In the genomic region with DNA sequence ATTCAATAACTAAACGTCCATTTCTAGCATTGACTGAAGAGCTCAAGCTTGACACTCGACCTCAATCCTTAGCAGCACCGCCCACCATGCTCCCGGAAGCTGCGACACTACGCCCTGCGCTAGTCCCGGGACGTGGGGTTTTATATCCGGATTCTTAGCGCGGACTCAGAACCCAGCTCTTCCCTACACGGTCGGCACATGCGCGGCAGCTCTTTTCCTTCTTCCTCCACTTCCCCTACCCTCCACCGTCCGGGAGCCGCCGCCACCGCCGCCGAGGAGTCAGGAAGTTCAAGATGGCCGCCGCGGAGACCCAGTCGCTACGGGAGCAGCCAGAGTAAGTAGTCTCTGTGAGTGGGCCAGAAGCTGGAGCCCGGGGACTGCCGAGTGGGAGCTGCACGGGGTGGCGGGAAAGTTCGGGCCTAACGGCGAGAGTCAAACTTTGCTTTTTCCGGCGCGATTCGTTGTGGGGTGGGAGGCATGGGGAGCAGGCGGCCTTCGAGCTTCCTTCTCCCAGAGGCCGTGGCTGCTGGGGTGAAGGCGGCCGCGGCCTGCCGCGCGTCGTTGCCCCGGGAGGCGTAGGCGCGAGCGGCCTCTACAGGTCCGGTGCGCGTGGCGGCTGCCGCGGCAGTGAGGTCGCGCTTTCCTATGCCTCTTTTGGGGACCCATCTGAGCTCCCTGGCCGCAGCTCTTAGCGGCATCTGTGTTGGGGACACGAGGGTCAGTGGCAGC, we compare ENCODE assay signal across 9 cellular contexts. TPM values are rescaled to one million over a fixed set of nuclear protein-coding genes. Genes with fewer than 3 reads are reported as not detected.
DNase-seq lines count a peak whose midpoint lies in the region; ATAC-seq and TF ChIP-seq lines count a peak whose summit lies in the region.
"Had no signal": no experiment of that assay in that cellular context is flagged by ENCODE, and none has a peak within 500 bp of the region (broad histone marks: within the 10 kb centered on the region; RNA-seq: fewer than 3 reads in every experiment).

No MANE protein-coding gene starts in this region.

- H3K27ac ChIP-seq in caudate nucleus (ENCODE audit: low read depth, low read length) (peak overlapping the region; percentile 94), smooth muscle cell (ENCODE audit: low read depth) (peak overlapping the region; percentile 97)

- ATAC-seq in GM18873 (IDR thresholded peaks at IDR 0.05; ENCODE audit: low FRiP score, unreplicated experiment) (peak; percentile 46), HG03159 (IDR thresholded peaks at IDR 0.05; ENCODE audit: unreplicated experiment) (peak; percentile 58), activated B cell treated with CpG ODN at 0.5 μM for 24 hours (ENCODE audit: low read depth) (peak; percentile 66)

- no peak for TF ChIP-seq CTCF in activated B cell treated with CpG ODN at 0.5 μM for 24 hours (IDR thresholded peaks at IDR 0.05)
- peak; percentile 20 for TF ChIP-seq CTCF in smooth muscle cell (IDR thresholded peaks at IDR 0.05; ENCODE audit: borderline replicate concordance, insufficient read depth, poor library complexity, severe bottlenecking)

- peaks cover 69% of the 10 kb centered on the region for H3K4me1 Mint-ChIP-seq in activated B cell treated with CpG ODN at 0.5 μM for 24 hours
- H3K4me1 Mint-ChIP-seq in immature natural killer cell, result peaks cover 68 to 83% of the 10 kb centered on the region in 2 donors

- peaks cover 14% of the 10 kb centered on the region for H3F3A ChIP-seq in smooth muscle cell (ENCODE audit: low read depth)

- H4K20me1 ChIP-seq in smooth muscle cell (ENCODE audit: low read depth), result peaks cover 45% of the 10 kb centered on the region

- H3K9me3 Mint-ChIP-seq in activated B cell treated with CpG ODN at 0.5 μM for 24 hours (no peaks in the 10 kb centered on the region), immature natural killer cell (no peaks in the 10 kb centered on the region)

- peaks cover 28% of the 10 kb centered on the region for H3K36me3 Mint-ChIP-seq in activated B cell treated with CpG ODN at 0.5 μM for 24 hours (ENCODE audit: low read depth)
- H3K36me3 Mint-ChIP-seq in immature natural killer cell, result no peaks in the 10 kb centered on the region

- peak overlapping the region; percentile 99 for H3K27ac Mint-ChIP-seq in activated B cell treated with CpG ODN at 0.5 μM for 24 hours
- H3K27ac Mint-ChIP-seq in immature natural killer cell, result peak overlapping the region; percentile 95 to 99 (median 99)

- H3K36me3 ChIP-seq in smooth muscle cell (ENCODE audit: low read depth), result no peaks in the 10 kb centered on the region

- DNase-seq in AG08396 (ENCODE audit: low spot score) (peak; percentile 90), NCI-H2227 (lab: John Stamatoyannopoulos, UW; ENCODE audit: unreplicated experiment) (peak; percentile 97), activated B cell treated with CpG ODN at 0.5 μM for 24 hours (peak; percentile 80), caudate nucleus (lab: John Stamatoyannopoulos, UW) (peak; percentile 45 to 98 (median 94)), immature natural killer cell (peak; percentile 81 to 82 (median 82)), smooth muscle cell (lab: John Stamatoyannopoulos, UW; ENCODE audit: unreplicated experiment) (peak; percentile 82)

- peak overlapping the region; percentile 97 for H3K9ac ChIP-seq in smooth muscle cell (ENCODE audit: low read depth)

- WGBS in smooth muscle cell (ENCODE audit: low lambda C conversion rate), result under 1% methylated on average over 64 of the region's 65 CpGs

- peak overlapping the region; percentile 64 for H2AFZ ChIP-seq in smooth muscle cell (ENCODE audit: low read depth)

- CTCF ChIA-PET in activated B cell treated with CpG ODN at 0.5 μM for 24 hours (lab: Charles Lee), result interaction anchor here (0.7 to 2.0 kb wide), 19 partner anchors 10 to 916 kb away, joined by 3 to 16 read pairs (median 4); partner anchors contain the start of gene FAM50B

- H3K4me2 ChIP-seq in smooth muscle cell, result peak overlapping the region; percentile 87

- intact Hi-C loops in activated B cell treated with CpG ODN at 0.5 μM for 24 hours (cut with micrococcal nuclease), result loop anchor here (1.0 to 10.0 kb wide), 9 partner anchors 13 to 1026 kb away; partner anchors contain the start of genes BPHL, NQO2 and RIPK1

- H3K4me3 Mint-ChIP-seq in activated B cell treated with CpG ODN at 0.5 μM for 24 hours (peak overlapping the region; percentile 99), immature natural killer cell (peak overlapping the region; percentile 87 to 99 (median 97))

- no peaks in the 10 kb centered on the region for H3K9me3 ChIP-seq in smooth muscle cell (replicated peaks; ENCODE audit: low read depth)

- no peaks in the 10 kb centered on the region for H3K27me3 ChIP-seq in smooth muscle cell (ENCODE audit: low read depth)

- H3K4me3 ChIP-seq in smooth muscle cell, result peak overlapping the region; percentile 81

- H3K4me1 ChIP-seq in smooth muscle cell (ENCODE audit: low read depth), result peaks cover 27% of the 10 kb centered on the region

- H3K27me3 Mint-ChIP-seq in activated B cell treated with CpG ODN at 0.5 μM for 24 hours (no peaks in the 10 kb centered on the region), immature natural killer cell (ENCODE audit: low read depth in 3 of 3) (peaks cover 11 to 23% (median 21%) of the 10 kb centered on the region in 3 donors)

- POLR2A ChIA-PET in activated B cell treated with CpG ODN at 0.5 μM for 24 hours (lab: Charles Lee), result interaction anchor here (0.5 to 2.2 kb wide), 26 partner anchors 13 to 1542 kb away, joined by 3 to 24 read pairs (median 4); partner anchors contain the start of genes BPHL, ECI2, FAM50B and PXDC1

- peaks cover 66% of the 10 kb centered on the region for H3K79me2 ChIP-seq in smooth muscle cell (ENCODE audit: low read depth)

RNA-seq across cellular contexts. Expression of gene FAM217A, which starts 57.6 kb away (rescaled TPM):
- not detected in 2 replicates for total RNA-seq in activated B cell treated with CpG ODN at 0.5 μM for 24 hours
- under 1 TPM in 1 of 3 donors, not detected in 2; 0.16 TPM for polyA plus RNA-seq in immature natural killer cell
- not detected in 2 replicates for total RNA-seq in smooth muscle cell
- polyA plus RNA-seq in smooth muscle cell, result not detected in 2 replicates
- total RNA-seq: T-helper 2 cell treated with Interferon-gamma antibody and Interleukin-4, amounts not matched to agents 100 ng/mL and 5 ng/mL, for 36 hours had no signal

Comparison
In these comparisons a context has a peak if more than half of its experiments do, and no peak if none do; other contexts are left out.
1. Peak in every context shown above with its lines: DNase-seq, ATAC-seq, H3K4me3 ChIP-seq and H3K27ac ChIP-seq.